ENCODE assay signal across 23 cellular contexts in the genomic region with DNA sequence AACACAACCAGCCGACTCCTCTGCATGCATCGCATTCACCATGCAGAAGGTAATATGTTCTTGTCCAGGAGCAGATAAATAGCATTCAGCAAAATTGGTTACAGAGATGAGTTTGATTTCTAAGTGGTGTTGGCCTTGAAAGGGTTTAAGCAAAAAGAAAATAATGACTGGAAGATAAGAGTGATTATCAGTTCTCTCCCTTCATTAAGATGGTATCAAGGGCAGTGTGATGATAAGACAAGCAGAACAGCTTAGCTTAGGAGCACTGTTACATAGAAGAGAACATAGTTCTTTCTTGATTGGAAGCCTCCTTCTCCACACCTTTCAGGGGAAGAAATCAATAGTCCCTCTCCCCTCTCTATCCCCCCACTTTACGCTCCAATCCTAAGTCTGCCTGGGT.
"Had no signal": no experiment of that assay in that cellular context is flagged by ENCODE, and none has a peak within 500 bp of the region (broad histone marks: within the 10 kb centered on the region; RNA-seq: fewer than 3 reads in every experiment).

No MANE protein-coding gene starts in this region.

- H3K27ac ChIP-seq: esophagus muscularis mucosa, gastrocnemius medialis, right lobe of liver, transverse colon, uterus had no signal

- H3K9me3 Mint-ChIP-seq: activated B cell treated with CpG ODN at 0.5 μM for 24 hours; activated CD4-positive, alpha-beta memory T cell treated with anti-CD3 and anti-CD28 coated beads for 36 hours; activated naive CD4-positive, alpha-beta T cell treated with anti-CD3 and anti-CD28 coated beads, Interleukin-2, amount 50 U/mL, for 24 hours; nephron; stimulated activated memory B cell treated with anti-CD40 and anti-IgM and Interleukin-4, amounts not matched to agents 10 μg/mL and 1 μg/mL and 100 μg/mL, for 72 hours had no signal

- H3K27ac Mint-ChIP-seq: activated B cell treated with CpG ODN at 0.5 μM for 24 hours; activated CD8-positive, alpha-beta memory T cell treated with anti-CD3 and anti-CD28 coated beads, Interleukin-2, amount 10 ng/mL, durations not matched to agents 7 days and 5 days; activated naive CD4-positive, alpha-beta T cell treated with anti-CD3 and anti-CD28 coated beads, Interleukin-2, amount 50 U/mL, for 24 hours; brain; nephron; stimulated activated memory B cell treated with anti-CD40 and anti-IgM and Interleukin-4, amounts not matched to agents 10 μg/mL and 1 μg/mL and 100 μg/mL, for 72 hours had no signal

- H3K36me3 ChIP-seq: esophagus muscularis mucosa, gastrocnemius medialis, right lobe of liver, transverse colon, uterus had no signal

- H3K27me3 Mint-ChIP-seq: activated B cell treated with CpG ODN at 0.5 μM for 24 hours; activated CD4-positive, alpha-beta memory T cell treated with anti-CD3 and anti-CD28 coated beads for 36 hours; activated CD8-positive, alpha-beta memory T cell treated with anti-CD3 and anti-CD28 coated beads, Interleukin-2, amount 10 ng/mL, durations not matched to agents 7 days and 5 days; activated naive CD4-positive, alpha-beta T cell treated with anti-CD3 and anti-CD28 coated beads, Interleukin-2, amount 50 U/mL, for 24 hours; stimulated activated memory B cell treated with anti-CD40 and anti-IgM and Interleukin-4, amounts not matched to agents 10 μg/mL and 1 μg/mL and 100 μg/mL, for 72 hours had no signal

- H3K4me3 ChIP-seq: esophagus muscularis mucosa, gastrocnemius medialis, right lobe of liver, transverse colon, uterus had no signal

- H3K4me1 Mint-ChIP-seq: activated B cell treated with CpG ODN at 0.5 μM for 24 hours had no signal

- H3K4me1 ChIP-seq: esophagus muscularis mucosa, gastrocnemius medialis, right lobe of liver, uterus had no signal

- H3K9me3 ChIP-seq: esophagus muscularis mucosa, gastrocnemius medialis, right lobe of liver, transverse colon, uterus had no signal

- FAIRE-seq: small intestine had no signal

- H3K4me3 Mint-ChIP-seq: activated B cell treated with CpG ODN at 0.5 μM for 24 hours; activated CD4-positive, alpha-beta memory T cell treated with anti-CD3 and anti-CD28 coated beads for 36 hours; activated CD8-positive, alpha-beta memory T cell treated with anti-CD3 and anti-CD28 coated beads, Interleukin-2, amount 10 ng/mL, durations not matched to agents 7 days and 5 days; activated naive CD4-positive, alpha-beta T cell treated with anti-CD3 and anti-CD28 coated beads, Interleukin-2, amount 50 U/mL, for 24 hours; brain; nephron; stimulated activated memory B cell treated with anti-CD40 and anti-IgM and Interleukin-4, amounts not matched to agents 10 μg/mL and 1 μg/mL and 100 μg/mL, for 72 hours had no signal

- DNase-seq: activated B cell treated with CpG ODN at 0.5 μM for 24 hours; activated CD4-positive, alpha-beta T cell treated with anti-CD3 and anti-CD28 coated beads for 4 hours; activated CD8-positive, alpha-beta memory T cell treated with anti-CD3 and anti-CD28 coated beads, Interleukin-2, amount 10 ng/mL, durations not matched to agents 7 days and 5 days; activated gamma-delta T cell; activated T-cell treated with anti-CD3 and anti-CD28 coated beads for 4 hours; aorta; effector memory CD4-positive, alpha-beta T cell; hippocampal formation; left ventricle myocardium superior; mammary epithelial cell; nucleus accumbens; right lobe of liver; T1000; transverse colon; uterus had no signal

- H3K27me3 ChIP-seq: esophagus muscularis mucosa, gastrocnemius medialis, right lobe of liver, transverse colon, uterus had no signal
